8 cellular contexts compared by ENCODE assay signal in genomic region chr6:127118505-127119360, GRCh38. TPM values are rescaled to one million over a fixed set of nuclear protein-coding genes. Genes with fewer than 3 reads are reported as not detected.
A peak's percentile ranks its signal among the peaks of the same experiment; 100 is the strongest.
DNase-seq lines count a peak whose midpoint lies in the region; ATAC-seq and TF ChIP-seq lines count a peak whose summit lies in the region.

A gene with protein sequence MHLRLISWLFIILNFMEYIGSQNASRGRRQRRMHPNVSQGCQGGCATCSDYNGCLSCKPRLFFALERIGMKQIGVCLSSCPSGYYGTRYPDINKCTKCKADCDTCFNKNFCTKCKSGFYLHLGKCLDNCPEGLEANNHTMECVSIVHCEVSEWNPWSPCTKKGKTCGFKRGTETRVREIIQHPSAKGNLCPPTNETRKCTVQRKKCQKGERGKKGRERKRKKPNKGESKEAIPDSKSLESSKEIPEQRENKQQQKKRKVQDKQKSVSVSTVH (plus strand): TSS chr6:127118671. CDS start chr6:127119193, 522 bp downstream.

- H4K20me1 ChIP-seq in OCI-LY7 (ENCODE audit: insufficient read depth, low read length), result no peaks in the 10 kb centered on the region

- no peak within 1 kb of the TSS for H3K27ac Mint-ChIP-seq in activated B cell treated with CpG ODN at 0.5 μM for 24 hours

- no peak within 1 kb of the TSS for H3K27ac ChIP-seq in foreskin keratinocyte
- no peak within 1 kb of the TSS for H3K27ac ChIP-seq in OCI-LY7 (ENCODE audit: low read depth, low read length, poor library complexity, severe bottlenecking)

- POLR2A ChIA-PET in activated B cell treated with CpG ODN at 0.5 μM for 24 hours (lab: Charles Lee), result no interaction called here
- POLR2A ChIA-PET in OCI-LY7 (lab: Charles Lee), result no interaction called here

- no peaks in the 10 kb centered on the region for H3K9me3 ChIP-seq in OCI-LY7 (ENCODE audit: low read length)

- no peaks in the 10 kb centered on the region for H3K4me1 ChIP-seq in foreskin keratinocyte
- no peaks in the 10 kb centered on the region for H3K4me1 ChIP-seq in OCI-LY7 (ENCODE audit: insufficient read depth, low read length, poor library complexity, severe bottlenecking)

- H3K27me3 Mint-ChIP-seq in activated B cell treated with CpG ODN at 0.5 μM for 24 hours, result peaks cover 45% of the 10 kb centered on the region

- H3K27me3 ChIP-seq in foreskin keratinocyte, result peaks cover 98% of the 10 kb centered on the region

- no peak within 1 kb of the TSS for H3K4me3 ChIP-seq in OCI-LY7 (ENCODE audit: low read depth, low read length, poor library complexity, severe bottlenecking)

- no peak within 1 kb of the TSS for H2AFZ ChIP-seq in OCI-LY7 (ENCODE audit: low read length)

- H3K9me3 Mint-ChIP-seq in activated B cell treated with CpG ODN at 0.5 μM for 24 hours, result no peaks in the 10 kb centered on the region

- peak; percentile 19 for ATAC-seq in HG03159 (IDR thresholded peaks at IDR 0.05; ENCODE audit: unreplicated experiment)
- no peak for ATAC-seq in activated B cell treated with CpG ODN at 0.5 μM for 24 hours (ENCODE audit: low read depth)
- ATAC-seq in foreskin keratinocyte, result peak; percentile 54
- ATAC-seq in omental fat pad (ENCODE audit: low FRiP score), result no peak

- no peaks in the 10 kb centered on the region for H3K9me2 ChIP-seq in OCI-LY7 (ENCODE audit: insufficient read depth, low read length)

- no peaks in the 10 kb centered on the region for H3K36me3 ChIP-seq in OCI-LY7 (ENCODE audit: insufficient read depth, low read length)

- CTCF ChIA-PET in activated B cell treated with CpG ODN at 0.5 μM for 24 hours (lab: Charles Lee) (no interaction called here), OCI-LY7 (lab: Charles Lee; ENCODE audit: unreplicated experiment) (no interaction called here)

- H3K79me2 ChIP-seq in OCI-LY7 (ENCODE audit: insufficient read depth, low read depth, low read length), result no peaks in the 10 kb centered on the region

- H3K4me1 Mint-ChIP-seq in activated B cell treated with CpG ODN at 0.5 μM for 24 hours, result peaks cover 35% of the 10 kb centered on the region

- H3K36me3 Mint-ChIP-seq in activated B cell treated with CpG ODN at 0.5 μM for 24 hours (ENCODE audit: low read depth), result no peaks in the 10 kb centered on the region

- BruUV-seq in OCI-LY7 (replicated peaks; lab: Mats Ljungman, UMichigan), result no TSS peak

- intact Hi-C loops in activated B cell treated with CpG ODN at 0.5 μM for 24 hours (cut with micrococcal nuclease) (no loop called here), OCI-LY7 (cut with micrococcal nuclease; ENCODE audit: unreplicated experiment) (no loop called here)

- H3K4me3 Mint-ChIP-seq in activated B cell treated with CpG ODN at 0.5 μM for 24 hours, result peak within 1 kb of the TSS; percentile 67

- H3K4me2 ChIP-seq in OCI-LY7 (ENCODE audit: low read length), result no peak within 1 kb of the TSS; the same call in 1 of the 2 replicates

- no peak for TF ChIP-seq CTCF in activated B cell treated with CpG ODN at 0.5 μM for 24 hours (IDR thresholded peaks at IDR 0.05)
- no peak for TF ChIP-seq CTCF in foreskin keratinocyte (conservative IDR thresholded peaks at IDR 0.05)
- TF ChIP-seq CTCF in omental fat pad (IDR thresholded peaks at IDR 0.05), result no peak
- TF ChIP-seq CTCF in OCI-LY7 (conservative IDR thresholded peaks at IDR 0.05; ENCODE audit: low read length), result no peak

- DNase-seq in activated CD4-positive, CD25-positive, alpha-beta regulatory T cell treated with anti-CD3 and anti-CD28 coated beads, Interleukin-2, amount 50 U/mL, for 72 hours, result peak; percentile 31
- no peak for DNase-seq in activated CD4-positive, CD25-positive, alpha-beta regulatory T cell (lab: John Stamatoyannopoulos, UW)
- no peak for DNase-seq in activated B cell treated with CpG ODN at 0.5 μM for 24 hours
- peak; percentile 25 to 31 for DNase-seq in foreskin keratinocyte
- no peak for DNase-seq in omental fat pad (ENCODE audit: low spot score)
- DNase-seq in OCI-LY7 (ENCODE audit: low spot score), result no peak
- no peak for DNase-seq in epidermal melanocyte (ENCODE audit: insufficient read length, low spot score)

RNA-seq across cellular contexts. Expression of the gene that starts here (rescaled TPM):
- total RNA-seq in activated B cell treated with CpG ODN at 0.5 μM for 24 hours (not detected in 2 replicates), foreskin keratinocyte (not detected in 2 replicates), omental fat pad (10 to 100 TPM; 21.5 to 40.1 (median 30.3) TPM), OCI-LY7 (2022) (not detected in 2 replicates)
- polyA plus RNA-seq in foreskin keratinocyte, result not detected in 2 replicates
- total RNA-seq in OCI-LY7 (2014; rRNA removed; shearing (Covaris generic)), result not detected in 2 replicates

Comparison
In these comparisons a context has a peak if more than half of its experiments do, and no peak if none do; other contexts are left out.
1. RNA of the gene that starts here (total RNA-seq): 21.5 to 40.1 TPM in omental fat pad; not detected in activated B cell treated with CpG ODN at 0.5 μM for 24 hours, not detected in foreskin keratinocyte and not detected in OCI-LY7; every median in the first group is over 10 times any median in the second.
2. Peak in DNase-seq and ATAC-seq in foreskin keratinocyte; RNA of the gene not detected or under 1 TPM.